15 cellular contexts compared by ENCODE assay signal in genomic region chr5:155082401-155082800, GRCh38.
DNase-seq lines count a peak whose midpoint lies in the region; ATAC-seq and TF ChIP-seq lines count a peak whose summit lies in the region.
"Had no signal": no experiment of that assay in that cellular context is flagged by ENCODE, and none has a peak within 500 bp of the region (broad histone marks: within the 10 kb centered on the region; RNA-seq: fewer than 3 reads in every experiment).

No MANE protein-coding gene starts in this region.

- no peaks in the 10 kb centered on the region for H3K79me2 ChIP-seq in SK-N-SH (ENCODE audit: insufficient read depth)
- no peaks in the 10 kb centered on the region for H3K79me2 ChIP-seq in neural progenitor cell (ENCODE audit: low read depth)

- peak; percentile 64 for DNase-seq in GM03348 (ENCODE audit: low spot score)
- DNase-seq in SK-N-SH: no peak
- peak; percentile 35 for DNase-seq in fibroblast of peridontal ligament (ENCODE audit: extremely low read depth)
- peak; percentile 86 for DNase-seq in renal cortical epithelial cell (ENCODE audit: low read depth)
- no peak for DNase-seq in stimulated activated naive CD4-positive, alpha-beta T cell (lab: John Stamatoyannopoulos, UW)
- no peak for DNase-seq in neural progenitor cell (ENCODE audit: low spot score)
- DNase-seq: activated CD8-positive, alpha-beta T cell treated with anti-CD3 and anti-CD28 coated beads, Interleukin-2, amount 10 ng/mL, durations not matched to agents 7 days and 5 days; DND-41; naive B cell; NCI-H1694; NK-92 treated with Interleukin-12 subunit alpha and Interleukin-12 subunit beta, amount 100 ng/mL, for 24 hours had no signal

- H3K9me2 ChIP-seq in SK-N-SH: no peaks in the 10 kb centered on the region

- no peak for TF ChIP-seq CTCF in SK-N-SH (IDR thresholded peaks at IDR 0.05)
- no peak for TF ChIP-seq CTCF in neural progenitor cell (IDR thresholded peaks at IDR 0.05)

- no peak for TF ChIP-seq EP300 in SK-N-SH (IDR thresholded peaks at IDR 0.05; ENCODE audit: borderline replicate concordance in 1 of 2, low read depth in 1 of 2, low read length in 1 of 2)

- H3K9ac ChIP-seq in SK-N-SH (no peak overlapping the region), neural progenitor cell (no peak overlapping the region)

- ATAC-seq in HG02798 (IDR thresholded peaks at IDR 0.05; ENCODE audit: poor library complexity, unreplicated experiment): no peak
- no peak for ATAC-seq in GM18502 (IDR thresholded peaks at IDR 0.05; ENCODE audit: poor library complexity, unreplicated experiment)
- ATAC-seq: activated CD8-positive, alpha-beta T cell treated with anti-CD3 and anti-CD28 coated beads, Interleukin-2, amount 10 ng/mL, durations not matched to agents 7 days and 5 days; activated naive CD4-positive, alpha-beta T cell treated with anti-CD3 and anti-CD28 coated beads, Interleukin-2, amount 50 U/mL, for 72 hours had no signal

- no peaks in the 10 kb centered on the region for H3K27me3 ChIP-seq in SK-N-SH (ENCODE audit: insufficient read depth)
- no peaks in the 10 kb centered on the region for H3K27me3 ChIP-seq in neural progenitor cell

- peaks cover 4% of the 10 kb centered on the region for H3K4me1 Mint-ChIP-seq in neural progenitor cell
- H3K4me1 Mint-ChIP-seq: naive B cell had no signal

- POLR2A ChIA-PET in SK-N-SH (lab: Yijun Ruan, JAX): no interaction called here

- H3K4me2 ChIP-seq in SK-N-SH (no peak overlapping the region; the same call in 1 of the 2 replicates), neural progenitor cell (no peak overlapping the region)

- H3K4me1 ChIP-seq in SK-N-SH (ENCODE audit: control insufficient read depth in 1 of 2, insufficient read depth in 2 of 2, low read depth in 1 of 2, low read length in 1 of 2): no peaks in the 10 kb centered on the region; a peak in 2 of 4 replicates
- no peaks in the 10 kb centered on the region for H3K4me1 ChIP-seq in neural progenitor cell

- TF ChIP-seq RAD21 in SK-N-SH (IDR thresholded peaks at IDR 0.05; ENCODE audit: low read length): no peak

- H3F3A ChIP-seq in SK-N-SH (replicated peaks; ENCODE audit: insufficient read depth): peaks cover 3% of the 10 kb centered on the region
- no peaks in the 10 kb centered on the region for H3F3A ChIP-seq in neural progenitor cell (ENCODE audit: low read depth)

- no peak overlapping the region for H3K27ac Mint-ChIP-seq in neural progenitor cell
- H3K27ac Mint-ChIP-seq: activated CD8-positive, alpha-beta T cell treated with anti-CD3 and anti-CD28 coated beads, Interleukin-2, amount 10 ng/mL, durations not matched to agents 7 days and 5 days; activated naive CD4-positive, alpha-beta T cell treated with anti-CD3 and anti-CD28 coated beads, Interleukin-2, amount 50 U/mL, for 72 hours; naive B cell; T-helper 1 cell treated with Interleukin-12 subunit alpha and Interleukin-12 subunit beta and Interleukin-4 antibody, amounts not matched to agents 30 μg/mL and 1 μg/mL, for 36 hours had no signal

- no peaks in the 10 kb centered on the region for H3K36me3 ChIP-seq in SK-N-SH (replicated peaks in 1 of 2; ENCODE audit: control insufficient read depth in 1 of 2, insufficient read depth in 2 of 2, low read length in 1 of 2)
- H3K36me3 ChIP-seq in neural progenitor cell: no peaks in the 10 kb centered on the region

- H3K4me3 ChIP-seq in SK-N-SH (ENCODE audit: low read depth in 2 of 2, low read length in 1 of 2): no peak overlapping the region
- H3K4me3 ChIP-seq in neural progenitor cell: no peak overlapping the region

- no peaks in the 10 kb centered on the region for H3K9me3 Mint-ChIP-seq in neural progenitor cell
- H3K9me3 Mint-ChIP-seq: T-helper 1 cell treated with Interleukin-12 subunit alpha and Interleukin-12 subunit beta and Interleukin-4 antibody, amounts not matched to agents 30 μg/mL and 1 μg/mL, for 36 hours had no signal

- H3K9me3 ChIP-seq in SK-N-SH (no peaks in the 10 kb centered on the region), neural progenitor cell (ENCODE audit: low read depth) (no peaks in the 10 kb centered on the region)

- H4K20me1 ChIP-seq in SK-N-SH (ENCODE audit: insufficient read depth): no peaks in the 10 kb centered on the region
- no peaks in the 10 kb centered on the region for H4K20me1 ChIP-seq in neural progenitor cell (ENCODE audit: low read depth)

- peak overlapping the region; percentile 87 for H2AFZ ChIP-seq in SK-N-SH (ENCODE audit: low read depth)
- H2AFZ ChIP-seq in neural progenitor cell (replicated peaks): no peak overlapping the region

- 15% methylated on average over 4 of the region's 4 CpGs for WGBS in SK-N-SH (ENCODE audit: low lambda C conversion rate)

- H3K36me3 Mint-ChIP-seq in neural progenitor cell: no peaks in the 10 kb centered on the region
- H3K36me3 Mint-ChIP-seq: activated naive CD4-positive, alpha-beta T cell treated with anti-CD3 and anti-CD28 coated beads, Interleukin-2, amount 50 U/mL, for 72 hours; naive B cell had no signal

- H3K27me3 Mint-ChIP-seq in neural progenitor cell (ENCODE audit: insufficient read depth, low read depth): peaks cover 2% of the 10 kb centered on the region

- H3K27ac ChIP-seq in SK-N-SH (ENCODE audit: low read depth in 2 of 2, low read length in 1 of 2) (peak overlapping the region in 1 of 2 experiments; percentile 50; a peak in 1 of 4 replicates), neural progenitor cell (no peak overlapping the region)

- CTCF ChIA-PET in SK-N-SH (lab: Yijun Ruan, JAX): no interaction called here

- H3K4me3 Mint-ChIP-seq in neural progenitor cell: no peak overlapping the region
- H3K4me3 Mint-ChIP-seq: activated CD8-positive, alpha-beta T cell treated with anti-CD3 and anti-CD28 coated beads, Interleukin-2, amount 10 ng/mL, durations not matched to agents 7 days and 5 days; naive B cell; T-helper 1 cell treated with Interleukin-12 subunit alpha and Interleukin-12 subunit beta and Interleukin-4 antibody, amounts not matched to agents 30 μg/mL and 1 μg/mL, for 36 hours had no signal

TF ChIP-seq in SK-N-SH, 30 proteins besides CTCF, POLR2A, EP300 and RAD21:
- TF ChIP-seq FOSL2 (IDR thresholded peaks at IDR 0.05; ENCODE audit: borderline replicate concordance, low read depth) (peak; percentile 72), USF1 (IDR thresholded peaks at IDR 0.05; ENCODE audit: borderline replicate concordance, low read depth) (no peak), JUND (IDR thresholded peaks at IDR 0.05) (peak; percentile 17; the same call in 1 of the 2 replicates)

Comparison
In these comparisons a context has a peak if more than half of its experiments do, and no peak if none do; other contexts are left out.
1. DNase-seq: peak in GM03348 (single experiment), fibroblast of peridontal ligament (single experiment) and renal cortical epithelial cell (single experiment); none in SK-N-SH (single experiment), stimulated activated naive CD4-positive, alpha-beta T cell (0 of 6) and neural progenitor cell (single experiment).